8 cellular contexts compared by ENCODE assay signal in genomic region chr2:28449489-28450395, GRCh38. TPM values are rescaled to one million over a fixed set of nuclear protein-coding genes. Genes with fewer than 3 reads are reported as not detected.
DNase-seq lines count a peak whose midpoint lies in the region; ATAC-seq and TF ChIP-seq lines count a peak whose summit lies in the region.

No MANE protein-coding gene starts in this region.

- H3K79me2 ChIP-seq in PC-9 (ENCODE audit: low read depth) = no peaks in the 10 kb centered on the region

- H4K20me1 ChIP-seq in BLaER1 treated with 17β-estradiol and CSF1 and Interleukin-3, amounts not matched to agents 10 nM and 100 nM = no peaks in the 10 kb centered on the region
- no peaks in the 10 kb centered on the region for H4K20me1 ChIP-seq in PC-9 (ENCODE audit: insufficient read depth)

- H3K36me3 ChIP-seq in BLaER1 treated with 17β-estradiol and CSF1 and Interleukin-3, amounts not matched to agents 10 nM and 100 nM = no peaks in the 10 kb centered on the region
- no peaks in the 10 kb centered on the region for H3K36me3 ChIP-seq in PC-9 (ENCODE audit: low read depth)

- peaks cover 42% of the 10 kb centered on the region for H3K4me1 Mint-ChIP-seq in activated naive CD4-positive, alpha-beta T cell treated with anti-CD3 and anti-CD28 coated beads, Interleukin-2, amount 10 ng/mL, durations not matched to agents 7 days and 5 days
- peaks cover 5% of the 10 kb centered on the region for H3K4me1 Mint-ChIP-seq in endothelial cell (ENCODE audit: unreplicated experiment)

- intact Hi-C loops in PC-9 (cut with micrococcal nuclease; ENCODE audit: unreplicated experiment) = loop anchor here (1.0 to 5.0 kb wide), 6 partner anchors 13 to 747 kb away; partner anchors contain the start of genes BABAM2 and RBKS

- H3K9me2 ChIP-seq in PC-9 (ENCODE audit: insufficient read depth) = no peaks in the 10 kb centered on the region

- H3K4me3 ChIP-seq in BLaER1 treated with 17β-estradiol and CSF1 and Interleukin-3, amounts not matched to agents 10 nM and 100 nM = no peak overlapping the region
- H3K4me3 ChIP-seq in PC-9 = no peak overlapping the region

- peaks cover 54% of the 10 kb centered on the region for H3F3A ChIP-seq in PC-9 (ENCODE audit: insufficient read depth, low read depth)

- H3K27ac ChIP-seq in BLaER1 treated with 17β-estradiol and CSF1 and Interleukin-3, amounts not matched to agents 10 nM and 100 nM = peak overlapping the region in 10 of 11 experiments; percentile 61 to 94 (median 82); a peak in 20 of 22 replicates
- peak overlapping the region; percentile 67 for H3K27ac ChIP-seq in PC-9

- ATAC-seq in omental fat pad (ENCODE audit: low FRiP score) (peak; percentile 43), HG02678 (IDR thresholded peaks at IDR 0.05; ENCODE audit: unreplicated experiment) (no peak)

- DNase-seq in PC-9 (peak; percentile 59 to 71), omental fat pad (ENCODE audit: low spot score) (peak; percentile 60), NCI-H82 (lab: John Stamatoyannopoulos, UW) (no peak), endothelial cell (ENCODE audit: low spot score) (no peak), NCI-H1092 (lab: John Stamatoyannopoulos, UW) (no peak)
- DNase-seq in activated naive CD4-positive, alpha-beta T cell treated with anti-CD3 and anti-CD28 coated beads, Interleukin-2, amount 10 ng/mL, durations not matched to agents 7 days and 5 days = peak; percentile 72

- POLR2A ChIA-PET in PC-9 (lab: Charles Lee; ENCODE audit: unreplicated experiment) = interaction anchor here (0.6 kb wide), 1 partner anchor 743 kb away, joined by 3 read pairs; no protein-coding TSS in a partner anchor

- peaks cover 3% of the 10 kb centered on the region for H3K27me3 Mint-ChIP-seq in activated naive CD4-positive, alpha-beta T cell treated with anti-CD3 and anti-CD28 coated beads, Interleukin-2, amount 10 ng/mL, durations not matched to agents 7 days and 5 days
- H3K27me3 Mint-ChIP-seq in endothelial cell (ENCODE audit: unreplicated experiment) = peaks cover 7% of the 10 kb centered on the region

- CTCF ChIA-PET in PC-9 (lab: Charles Lee) = no interaction called here
- CTCF ChIA-PET in activated naive CD4-positive, alpha-beta T cell treated with anti-CD3 and anti-CD28 coated beads, Interleukin-2, amount 10 ng/mL, durations not matched to agents 7 days and 5 days (lab: Charles Lee) = interaction anchor here (1.0 to 1.8 kb wide), 5 partner anchors 41 to 746 kb away, joined by 3 to 7 read pairs (median 6); partner anchors contain the start of gene FOSL2

- no peak for TF ChIP-seq CTCF in PC-9 (conservative IDR thresholded peaks at IDR 0.05)
- no peak for TF ChIP-seq CTCF in omental fat pad (IDR thresholded peaks at IDR 0.05)
- no peak for TF ChIP-seq CTCF in endothelial cell (IDR thresholded peaks at IDR 0.05; ENCODE audit: unreplicated experiment)

- H3K9me3 Mint-ChIP-seq in activated naive CD4-positive, alpha-beta T cell treated with anti-CD3 and anti-CD28 coated beads, Interleukin-2, amount 10 ng/mL, durations not matched to agents 7 days and 5 days = no peaks in the 10 kb centered on the region
- H3K9me3 Mint-ChIP-seq in endothelial cell (ENCODE audit: unreplicated experiment) = no peaks in the 10 kb centered on the region

- BruUV-seq in PC-9 (replicated peaks; lab: Mats Ljungman, UMichigan) = no TSS peak

- H3K4me1 ChIP-seq in BLaER1 treated with 17β-estradiol and CSF1 and Interleukin-3, amounts not matched to agents 10 nM and 100 nM = peaks cover 10 to 94% (median 68%) of the 10 kb centered on the region in 10 experiments; a peak in 18 of 20 replicates
- peaks cover 73% of the 10 kb centered on the region for H3K4me1 ChIP-seq in PC-9 (replicated peaks; ENCODE audit: insufficient read depth)

- peaks cover 0 to 12% (median 0%) of the 10 kb centered on the region in 11 experiments; a peak in 6 of 22 replicates for H3K9me3 ChIP-seq in BLaER1 treated with 17β-estradiol and CSF1 and Interleukin-3, amounts not matched to agents 10 nM and 100 nM (replicated peaks in 1 of 11)
- H3K9me3 ChIP-seq in PC-9 (ENCODE audit: insufficient read depth, low read depth) = no peaks in the 10 kb centered on the region

- H3K9ac ChIP-seq in BLaER1 treated with 17β-estradiol and CSF1 and Interleukin-3, amounts not matched to agents 10 nM and 100 nM = peak overlapping the region in 5 of 11 experiments; percentile 67 to 79 (median 77); a peak in 9 of 22 replicates

- peak overlapping the region; percentile 66 for H3K27ac Mint-ChIP-seq in activated naive CD4-positive, alpha-beta T cell treated with anti-CD3 and anti-CD28 coated beads, Interleukin-2, amount 10 ng/mL, durations not matched to agents 7 days and 5 days
- no peak overlapping the region for H3K27ac Mint-ChIP-seq in endothelial cell (ENCODE audit: unreplicated experiment)

- H2AFZ ChIP-seq in PC-9 = no peak overlapping the region

- H3K27me3 ChIP-seq in BLaER1 treated with 17β-estradiol and CSF1 and Interleukin-3, amounts not matched to agents 10 nM and 100 nM = no peaks in the 10 kb centered on the region
- no peaks in the 10 kb centered on the region for H3K27me3 ChIP-seq in PC-9 (ENCODE audit: insufficient read depth, low read depth)

- no peaks in the 10 kb centered on the region for H3K36me3 Mint-ChIP-seq in activated naive CD4-positive, alpha-beta T cell treated with anti-CD3 and anti-CD28 coated beads, Interleukin-2, amount 10 ng/mL, durations not matched to agents 7 days and 5 days
- H3K36me3 Mint-ChIP-seq in endothelial cell (ENCODE audit: low read depth, unreplicated experiment) = no peaks in the 10 kb centered on the region

- H3K4me3 Mint-ChIP-seq in activated naive CD4-positive, alpha-beta T cell treated with anti-CD3 and anti-CD28 coated beads, Interleukin-2, amount 10 ng/mL, durations not matched to agents 7 days and 5 days = no peak overlapping the region
- no peak overlapping the region for H3K4me3 Mint-ChIP-seq in endothelial cell (ENCODE audit: unreplicated experiment)

- peak overlapping the region in 8 of 11 experiments; percentile 56 to 95 (median 82); a peak in 16 of 22 replicates for H3K4me2 ChIP-seq in BLaER1 treated with 17β-estradiol and CSF1 and Interleukin-3, amounts not matched to agents 10 nM and 100 nM
- peak overlapping the region; percentile 39 for H3K4me2 ChIP-seq in PC-9

RNA-seq across cellular contexts. Expression of gene PLB1, which starts 46.1 kb away (rescaled TPM):
- total RNA-seq in PC-9 (2021) (1.7 and 2.7 TPM in 2 replicates), omental fat pad (10 to 100 TPM in 2 of 4 donors, 1 to 10 TPM in 2; 6.3 to 15.4 (median 10.9) TPM), endothelial cell (ENCODE audit: unreplicated experiment) (3.2 TPM)

RNA-seq across cellular contexts. Expression of gene FOSL2, which starts 57.1 kb away (rescaled TPM):
- total RNA-seq in PC-9 (2021) (46.0 and 60.0 TPM in 2 replicates), omental fat pad (100 to 1,000 TPM; 115 to 350 (median 184) TPM), endothelial cell (ENCODE audit: unreplicated experiment) (24.4 TPM)

Comparison
In these comparisons a context has a peak if more than half of its experiments do, and no peak if none do; other contexts are left out.
1. DNase-seq: peak in PC-9 (2 of 2), activated naive CD4-positive, alpha-beta T cell treated with anti-CD3 and anti-CD28 coated beads, Interleukin-2, amount 10 ng/mL, durations not matched to agents 7 days and 5 days (single experiment) and omental fat pad (single experiment); none in NCI-H82 (single experiment), endothelial cell (single experiment) and NCI-H1092 (single experiment).